In the genomic region with DNA sequence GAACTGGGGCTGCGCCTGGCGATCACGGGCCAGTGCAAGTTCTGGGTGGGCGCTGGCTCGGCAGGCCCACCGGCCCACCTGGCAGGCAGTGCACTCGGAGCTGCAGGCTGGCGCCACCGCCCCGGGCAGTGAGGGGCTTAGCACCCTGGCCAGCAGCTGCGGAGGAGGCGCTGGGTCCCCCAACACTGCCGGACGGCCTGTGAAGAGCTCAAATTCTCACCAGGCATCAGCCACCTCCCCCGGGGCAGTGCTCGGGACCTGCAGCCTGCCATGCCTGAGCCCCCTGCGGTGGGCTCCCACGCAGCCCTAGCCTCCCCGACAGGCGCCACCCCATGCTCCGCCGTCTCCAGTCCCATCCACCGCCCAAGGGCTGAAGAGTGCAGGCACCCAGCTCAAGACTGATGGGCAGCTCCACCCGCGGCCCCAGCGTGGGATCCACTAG, we compare ENCODE assay signal across 24 cellular contexts.
"Had no signal": no experiment of that assay in that cellular context is flagged by ENCODE, and none has a peak within 500 bp of the region (broad histone marks: within the 10 kb centered on the region; RNA-seq: fewer than 3 reads in every experiment).

No MANE protein-coding gene starts in this region.

- ATAC-seq: naive thymus-derived CD8-positive, alpha-beta T cell; psoas muscle; stimulated activated naive B cell treated with anti-CD40 and anti-IgM and Interleukin-4, amounts not matched to agents 10 μg/mL and 1 μg/mL and 100 μg/mL, for 72 hours had no signal

- H3K9me3 Mint-ChIP-seq: immature natural killer cell; memory B cell; nephron; neural crest cell; stimulated activated naive B cell treated with anti-CD40 and anti-IgM and Interleukin-4, amounts not matched to agents 10 μg/mL and 1 μg/mL and 100 μg/mL, for 72 hours; stimulated activated naive CD8-positive, alpha-beta T cell treated with anti-CD3 and anti-CD28 coated beads, Interleukin-15, Interleukin-2, amounts not matched to agents 100 ng/mL and 50 ng/mL, for 24 hours; type B pancreatic cell had no signal

- H3K4me3 ChIP-seq: heart left ventricle, left ventricle myocardium inferior, psoas muscle, right lobe of liver, smooth muscle cell, tibial nerve, vagina had no signal

- H3K27me3 ChIP-seq: heart left ventricle, right lobe of liver, tibial nerve, vagina had no signal

- H3K36me3 ChIP-seq: heart left ventricle, left ventricle myocardium inferior, neutrophil, right lobe of liver, tibial nerve, vagina had no signal

- H3K4me3 Mint-ChIP-seq: immature natural killer cell; memory B cell; naive thymus-derived CD8-positive, alpha-beta T cell; nephron; neural crest cell; stimulated activated naive B cell treated with anti-CD40 and anti-IgM and Interleukin-4, amounts not matched to agents 10 μg/mL and 1 μg/mL and 100 μg/mL, for 72 hours; stimulated activated naive CD8-positive, alpha-beta T cell treated with anti-CD3 and anti-CD28 coated beads, Interleukin-15, Interleukin-2, amounts not matched to agents 100 ng/mL and 50 ng/mL, for 24 hours; type B pancreatic cell had no signal

- H3K4me1 ChIP-seq: parathyroid adenoma, psoas muscle, right lobe of liver, tibial nerve, vagina had no signal

- H3K4me1 Mint-ChIP-seq: immature natural killer cell; memory B cell; nephron; stimulated activated naive B cell treated with anti-CD40 and anti-IgM and Interleukin-4, amounts not matched to agents 10 μg/mL and 1 μg/mL and 100 μg/mL, for 72 hours had no signal

- H3K9ac ChIP-seq: parathyroid adenoma had no signal

- H2AFZ ChIP-seq: parathyroid adenoma had no signal

- H3K9me3 ChIP-seq: heart left ventricle, left ventricle myocardium inferior, neutrophil, psoas muscle, right lobe of liver, vagina had no signal

- DNase-seq: heart left ventricle; hypothalamus; immature natural killer cell; left ventricle myocardium inferior; naive thymus-derived CD8-positive, alpha-beta T cell; occipital lobe; psoas muscle; right lobe of liver; stimulated activated CD4-positive, alpha-beta T cell treated with anti-CD3 and anti-CD28 coated beads, Interleukin-12 subunit alpha, Interleukin-12 subunit beta, amount 100 ng/mL, for 4 hours; stimulated activated CD4-positive, alpha-beta T cell treated with anti-CD3 and anti-CD28 coated beads, Interleukin-15, amount 100 ng/mL, for 24 hours; stimulated activated CD4-positive, alpha-beta T cell treated with anti-CD3 and anti-CD28 coated beads, Interleukin-2, amount 100 ng/mL, for 24 hours; stimulated activated CD4-positive, alpha-beta T cell treated with anti-CD3 and anti-CD28 coated beads, Interleukin-4, amount 100 ng/mL, for 1 hour; stimulated activated naive B cell treated with anti-CD40 and anti-IgM and Interleukin-4, amounts not matched to agents 10 μg/mL and 1 μg/mL and 100 μg/mL, for 72 hours; substantia nigra had no signal

- H3K4me2 ChIP-seq: smooth muscle cell had no signal

- H3K27ac Mint-ChIP-seq: immature natural killer cell; memory B cell; naive thymus-derived CD8-positive, alpha-beta T cell; nephron; stimulated activated naive B cell treated with anti-CD40 and anti-IgM and Interleukin-4, amounts not matched to agents 10 μg/mL and 1 μg/mL and 100 μg/mL, for 72 hours; stimulated activated naive CD8-positive, alpha-beta T cell treated with anti-CD3 and anti-CD28 coated beads, Interleukin-15, Interleukin-2, amounts not matched to agents 100 ng/mL and 50 ng/mL, for 24 hours; type B pancreatic cell had no signal

- H3K27me3 Mint-ChIP-seq: type B pancreatic cell had no signal

- H3K27ac ChIP-seq: heart left ventricle, left ventricle myocardium inferior, neutrophil, parathyroid adenoma, psoas muscle, right lobe of liver, tibial nerve, vagina had no signal
